Comparison of ENCODE assay signal across 28 cellular contexts in genomic region chr15:68471552-68471951, GRCh38. TPM values are rescaled to one million over a fixed set of nuclear protein-coding genes. Genes with fewer than 3 reads are reported as not detected.
DNase-seq lines count a peak whose midpoint lies in the region; ATAC-seq and TF ChIP-seq lines count a peak whose summit lies in the region.
"Had no signal": no experiment of that assay in that cellular context is flagged by ENCODE, and none has a peak within 500 bp of the region (broad histone marks: within the 10 kb centered on the region; RNA-seq: fewer than 3 reads in every experiment).

No MANE protein-coding gene starts in this region.

- no peaks in the 10 kb centered on the region for H3K36me3 ChIP-seq in GM23248 (ENCODE audit: low read depth)
- no peaks in the 10 kb centered on the region for H3K36me3 ChIP-seq in osteoblast (ENCODE audit: insufficient read depth, low read length)
- H3K36me3 ChIP-seq in sigmoid colon: no peaks in the 10 kb centered on the region
- H3K36me3 ChIP-seq: ascending aorta, esophagus squamous epithelium, gastroesophageal sphincter, right lobe of liver, suprapubic skin, upper lobe of right lung had no signal

- WGBS in GM23248 (ENCODE audit: low coverage in 1 of 2, low lambda C conversion rate in 2 of 2, missing lambda C conversion rate in 2 of 2), 2 experiments: 69 to 79% methylated on average over 5 of the region's 5 CpGs
- WGBS in sigmoid colon, 2 donors: 67 to 80% methylated on average over 5 of the region's 5 CpGs

- no peak for TF ChIP-seq EP300 in sigmoid colon (IDR thresholded peaks at IDR 0.05)

- H3K9me3 ChIP-seq in GM23248 (ENCODE audit: low read depth): no peaks in the 10 kb centered on the region
- no peaks in the 10 kb centered on the region for H3K9me3 ChIP-seq in osteoblast (ENCODE audit: low read depth, low read length)
- no peaks in the 10 kb centered on the region for H3K9me3 ChIP-seq in sigmoid colon
- H3K9me3 ChIP-seq: ascending aorta, esophagus squamous epithelium, gastroesophageal sphincter, right lobe of liver, suprapubic skin, upper lobe of right lung had no signal

- H3K4me1 ChIP-seq in GM23248 (ENCODE audit: insufficient read depth) (peaks cover 8% of the 10 kb centered on the region; the same call in 1 of the 2 replicates), osteoblast (ENCODE audit: insufficient read depth, low read length) (peaks cover 26% of the 10 kb centered on the region), sigmoid colon (peaks cover 0 to 15% (median 12%) of the 10 kb centered on the region in 4 donors)
- H3K4me1 ChIP-seq: right lobe of liver, suprapubic skin had no signal

- H3K4me2 ChIP-seq in GM23248 (ENCODE audit: unreplicated experiment) (no peak overlapping the region), osteoblast (ENCODE audit: insufficient read depth, low read length) (peak overlapping the region; percentile 12)

- H3K4me3 ChIP-seq in GM23248: no peak overlapping the region
- H3K4me3 ChIP-seq in osteoblast (ENCODE audit: insufficient read depth, low read length): no peak overlapping the region
- H3K4me3 ChIP-seq in sigmoid colon: no peak overlapping the region
- H3K4me3 ChIP-seq: ascending aorta, esophagus squamous epithelium, gastroesophageal sphincter, right lobe of liver, suprapubic skin, upper lobe of right lung had no signal

- H3K27ac ChIP-seq in GM23248: no peak overlapping the region
- no peak overlapping the region for H3K27ac ChIP-seq in osteoblast (ENCODE audit: low read depth, low read length)
- H3K27ac ChIP-seq in sigmoid colon: no peak overlapping the region
- H3K27ac ChIP-seq: ascending aorta, esophagus squamous epithelium, gastroesophageal sphincter, right lobe of liver, suprapubic skin, upper lobe of right lung had no signal

- TF ChIP-seq CTCF in osteoblast (IDR thresholded peaks at IDR 0.05; ENCODE audit: extremely low read depth, low read depth, low read length) (no peak), sigmoid colon (IDR thresholded peaks at IDR 0.05) (no peak)

- H3F3A ChIP-seq in GM23248 (ENCODE audit: insufficient read depth): no peaks in the 10 kb centered on the region; the same call in 1 of the 2 replicates

- TF ChIP-seq POLR2A in sigmoid colon (IDR thresholded peaks at IDR 0.05): no peak

- H3K79me2 ChIP-seq in GM23248 (ENCODE audit: insufficient read depth) (no peaks in the 10 kb centered on the region), osteoblast (ENCODE audit: insufficient read depth, low read length) (no peaks in the 10 kb centered on the region)

- H3K27me3 ChIP-seq in GM23248 (replicated peaks; ENCODE audit: insufficient read depth) (no peaks in the 10 kb centered on the region), osteoblast (ENCODE audit: insufficient read depth, low read length) (no peaks in the 10 kb centered on the region), sigmoid colon (no peaks in the 10 kb centered on the region)
- H3K27me3 ChIP-seq: ascending aorta, right lobe of liver, suprapubic skin, upper lobe of right lung had no signal

- intact Hi-C loops in sigmoid colon (cut with DNase I): no loop called here

- H3K9ac ChIP-seq in GM23248: no peak overlapping the region

- H4K20me1 ChIP-seq in GM23248 (ENCODE audit: insufficient read depth): no peaks in the 10 kb centered on the region
- no peaks in the 10 kb centered on the region for H4K20me1 ChIP-seq in osteoblast (ENCODE audit: insufficient read depth, low read length)

- in situ Hi-C loops in GM23248 (cut with MboI): no loop called here

- no peaks in the 10 kb centered on the region for H3K9me2 ChIP-seq in GM23248 (ENCODE audit: insufficient read depth)

- no peak for ATAC-seq in HG02798 (IDR thresholded peaks at IDR 0.05; ENCODE audit: poor library complexity, unreplicated experiment)
- ATAC-seq: gastroesophageal sphincter; HCT116; left lobe of liver; right lobe of liver; stimulated activated naive B cell treated with anti-CD40 and anti-IgM and Interleukin-4, amounts not matched to agents 10 μg/mL and 1 μg/mL and 100 μg/mL, for 72 hours; upper lobe of right lung had no signal

- DNase-seq in GM23248: peak; percentile 47
- peak; percentile 50 for DNase-seq in NCI-H226
- DNase-seq in amniotic epithelial cell (ENCODE audit: low read depth): peak; percentile 77
- no peak for DNase-seq in osteoblast (ENCODE audit: insufficient read length, low spot score, missing footprints)
- DNase-seq in sigmoid colon: no peak
- DNase-seq in COLO668 (lab: John Stamatoyannopoulos, UW; ENCODE audit: unreplicated experiment): no peak
- DNase-seq: activated CD4-positive, alpha-beta T cell treated with anti-CD3 and anti-CD28 coated beads for 4 hours; activated effector memory CD4-positive, alpha-beta T cell treated with Interleukin-2 at 50 U/mL for 16 hours; activated naive CD8-positive, alpha-beta T cell treated with anti-CD3 and anti-CD28 coated beads for 36 hours; activated T-cell treated with anti-CD3 and anti-CD28 coated beads for 4 hours; central memory CD4-positive, alpha-beta T cell; esophagus squamous epithelium; hippocampal formation; KG1; mesendoderm; NCI-H1930; right lobe of liver; stimulated activated CD4-positive, alpha-beta T cell treated with anti-CD3 and anti-CD28 coated beads, Interleukin-4, amount 100 ng/mL, for 4 hours; stimulated activated naive B cell treated with anti-CD40 and anti-IgM and Interleukin-4, amounts not matched to agents 10 μg/mL and 1 μg/mL and 100 μg/mL, for 72 hours; upper lobe of right lung had no signal

- no peak overlapping the region for H2AFZ ChIP-seq in GM23248
- no peak overlapping the region for H2AFZ ChIP-seq in osteoblast (ENCODE audit: low read length)

RNA-seq across cellular contexts. Expression of gene ITGA11, which starts 39.6 kb away (rescaled TPM):
- 352 and 408 TPM in 2 replicates for total RNA-seq in GM23248 (2014; rRNA removed; shearing (Covaris generic))
- 312 TPM in 2 replicates for polyA plus RNA-seq in GM23248 (2016; fragmentation: Nextera tagmentation; extraction: Ambion mirVana)
- total RNA-seq in osteoblast: 567 and 697 TPM in 2 replicates
- total RNA-seq in sigmoid colon: 1 to 10 TPM in 3 of 4 donors, under 1 TPM in 1; 0.95 to 6.1 (median 2.7) TPM
- 1 to 10 TPM in 1 of 3 donors, under 1 TPM in 2; 0.71 to 2.4 (median 0.92) TPM for polyA plus RNA-seq in sigmoid colon
- total RNA-seq: HT-29, progenitor cell of endocrine pancreas had no signal

Comparison
In these comparisons a context has a peak if more than half of its experiments do, and no peak if none do; other contexts are left out.
1. DNase-seq: peak in GM23248 (single experiment), NCI-H226 (single experiment) and amniotic epithelial cell (single experiment); none in osteoblast (single experiment), sigmoid colon (single experiment) and COLO668 (single experiment).
2. RNA of gene ITGA11, which starts 39.6 kb away (total RNA-seq): 567 to 697 TPM in osteoblast and 352 to 408 TPM in GM23248; 0.95 to 6.1 TPM in sigmoid colon; every median in the first group is over 10 times any median in the second.